In the genomic region with DNA sequence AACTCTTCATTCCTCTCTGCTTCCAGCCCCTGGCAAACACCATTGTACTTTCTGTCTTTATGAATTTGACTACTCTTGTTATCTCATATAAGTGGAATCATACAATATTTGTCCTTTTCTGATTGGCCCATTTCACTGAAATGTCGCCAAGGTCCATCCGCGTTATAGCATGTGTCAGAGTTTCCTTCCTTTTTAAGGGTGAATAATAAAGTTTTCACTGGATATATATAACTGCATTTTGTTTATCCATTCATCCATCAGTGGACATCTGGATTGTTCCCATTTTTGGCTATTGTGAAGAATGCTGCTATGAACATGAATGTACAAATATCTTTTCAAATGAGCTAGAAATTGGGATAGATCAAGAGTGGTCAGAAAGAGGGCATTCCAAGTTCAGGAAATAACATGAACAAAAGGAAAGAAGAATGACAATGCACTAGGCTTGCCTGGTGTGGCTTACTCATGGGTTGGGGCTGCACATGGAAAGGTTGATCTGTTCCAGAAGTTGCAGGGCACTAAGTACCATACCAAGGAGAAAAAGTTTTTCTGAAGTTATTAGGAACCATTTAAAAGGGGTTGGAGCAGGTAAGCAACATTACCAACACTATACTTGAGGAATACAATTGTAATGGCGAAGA, we compare ENCODE assay signal across 13 cellular contexts. TPM values are rescaled to one million over a fixed set of nuclear protein-coding genes. Genes with fewer than 3 reads are reported as not detected.
A peak's percentile ranks its signal among the peaks of the same experiment; 100 is the strongest.
DNase-seq lines count a peak whose midpoint lies in the region; ATAC-seq, FAIRE-seq and TF ChIP-seq lines count a peak whose summit lies in the region.
"Had no signal": no experiment of that assay in that cellular context is flagged by ENCODE, and none has a peak within 500 bp of the region (broad histone marks: within the 10 kb centered on the region; RNA-seq: fewer than 3 reads in every experiment).

No MANE protein-coding gene starts in this region.

- dilution Hi-C loops in endothelial cell of umbilical vein (cut with MboI; ENCODE audit: extremely low pct_ligation_motif_present, low sequenced_read_pairs): no loop called here

- no peak overlapping the region for H4K8ac ChIP-seq in mesendoderm (ENCODE audit: low read depth, low read length)

- H2AFZ ChIP-seq in SK-N-SH (ENCODE audit: low read depth) (peak overlapping the region; percentile 11; the same call in 1 of the 2 replicates), endothelial cell of umbilical vein (ENCODE audit: low read depth, low read length) (peak overlapping the region; percentile 8)

- H3K79me2 ChIP-seq in SK-N-SH (ENCODE audit: insufficient read depth) (no peaks in the 10 kb centered on the region), endothelial cell of umbilical vein (ENCODE audit: control insufficient read depth, insufficient read depth, low read length) (no peaks in the 10 kb centered on the region), mesendoderm (ENCODE audit: control insufficient read depth, insufficient read depth, low read length) (no peaks in the 10 kb centered on the region)

- no peaks in the 10 kb centered on the region for H3K27me3 ChIP-seq in SK-N-SH (ENCODE audit: insufficient read depth)
- H3K27me3 ChIP-seq in endothelial cell of umbilical vein (ENCODE audit: control insufficient read depth in 2 of 2, insufficient read depth in 2 of 2, low read length in 2 of 2): no peaks in the 10 kb centered on the region
- H3K27me3 ChIP-seq in mesendoderm (ENCODE audit: insufficient read depth, low read length, poor library complexity): no peaks in the 10 kb centered on the region

- no peak for TF ChIP-seq RAD21 in SK-N-SH (IDR thresholded peaks at IDR 0.05; ENCODE audit: low read length)

- H3K23ac ChIP-seq in mesendoderm (ENCODE audit: low read length): peak overlapping the region; percentile 16

- H3K4me1 ChIP-seq in SK-N-SH (ENCODE audit: control insufficient read depth in 1 of 2, insufficient read depth in 2 of 2, low read depth in 1 of 2, low read length in 1 of 2) (0 out of 4 replicates have a peak, but pooled peaks cover 0 to 3% of the 10 kb centered on the region in 2 experiments), endothelial cell of umbilical vein (ENCODE audit: control insufficient read depth, extremely low read depth, insufficient read depth, low read length) (peaks cover 28% of the 10 kb centered on the region), mesendoderm (ENCODE audit: control insufficient read depth, low read depth, low read length) (no peaks in the 10 kb centered on the region)

- H3K79me1 ChIP-seq in mesendoderm (ENCODE audit: low read length): no peaks in the 10 kb centered on the region

- no peak overlapping the region for H4K5ac ChIP-seq in mesendoderm (ENCODE audit: low read length)

- H3K4me2 ChIP-seq in SK-N-SH: no peak overlapping the region
- peak overlapping the region; percentile 71 for H3K4me2 ChIP-seq in endothelial cell of umbilical vein (ENCODE audit: insufficient read depth, low read length)
- H3K4me2 ChIP-seq in mesendoderm (ENCODE audit: low read length): no peak overlapping the region

- H3K4me1 Mint-ChIP-seq in progenitor cell of endocrine pancreas (ENCODE audit: low read depth): peaks cover 11% of the 10 kb centered on the region

- H2BK5ac ChIP-seq in mesendoderm (ENCODE audit: low read length): no peak overlapping the region

- no TSS peak for BruUV-seq in endothelial cell of umbilical vein (replicated peaks; lab: Mats Ljungman, UMichigan)

- H3K18ac ChIP-seq in mesendoderm (ENCODE audit: low read length): no peak overlapping the region

- DNase-seq in SK-N-SH: no peak
- DNase-seq in endothelial cell of umbilical vein (ENCODE audit: low read depth, low spot score): peak; percentile 96
- no peak for DNase-seq in mesendoderm
- no peak for DNase-seq in GDM1 (lab: John Stamatoyannopoulos, UW)
- DNase-seq in progenitor cell of endocrine pancreas (ENCODE audit: low spot score, unreplicated experiment): no peak
- DNase-seq: CD4-positive, CD25-positive, alpha-beta regulatory T cell; DMS53; GM23248 had no signal

- H3K4me3 ChIP-seq in SK-N-SH (ENCODE audit: low read depth in 2 of 2, low read length in 1 of 2) (no peak overlapping the region), endothelial cell of umbilical vein (replicated peaks in 1 of 3; ENCODE audit: insufficient read depth in 1 of 3, low read depth in 1 of 3, low read length in 3 of 3) (peak overlapping the region in 1 of 3 experiments; percentile 3), mesendoderm (ENCODE audit: low read length) (no peak overlapping the region)
- H3K4me3 ChIP-seq: GM23248 had no signal

- no peaks in the 10 kb centered on the region for H3K36me3 ChIP-seq in SK-N-SH (replicated peaks in 1 of 2; ENCODE audit: control insufficient read depth in 1 of 2, insufficient read depth in 2 of 2, low read length in 1 of 2)
- no peaks in the 10 kb centered on the region for H3K36me3 ChIP-seq in endothelial cell of umbilical vein (ENCODE audit: control insufficient read depth in 2 of 2, extremely low read depth in 1 of 2, insufficient read depth in 2 of 2, low read length in 2 of 2)
- H3K36me3 ChIP-seq in mesendoderm (ENCODE audit: control insufficient read depth, insufficient read depth, low read length): no peaks in the 10 kb centered on the region

- no peaks in the 10 kb centered on the region for H3K9me2 ChIP-seq in SK-N-SH

- CTCF ChIA-PET in SK-N-SH (lab: Yijun Ruan, JAX): no interaction called here
- CTCF ChIA-PET in endothelial cell of umbilical vein (lab: Charles Lee): interaction anchor here (0.6 to 1.8 kb wide), 3 partner anchors 12 to 16 kb away, joined by 3 to 7 read pairs (median 5); no protein-coding TSS in a partner anchor

- H2BK15ac ChIP-seq in mesendoderm (replicated peaks; ENCODE audit: low read depth): no peak overlapping the region

- H3K9me1 ChIP-seq in endothelial cell of umbilical vein (replicated peaks; ENCODE audit: control insufficient read depth, extremely low read depth, insufficient read depth, low read length): no peaks in the 10 kb centered on the region

- no peak overlapping the region for H3K9ac ChIP-seq in SK-N-SH
- H3K9ac ChIP-seq in endothelial cell of umbilical vein (replicated peaks; ENCODE audit: extremely low read depth, insufficient read depth, low read length): peak overlapping the region; percentile 74
- no peak overlapping the region for H3K9ac ChIP-seq in mesendoderm (ENCODE audit: low read length)
- H3K9ac ChIP-seq: GM23248 had no signal

- TF ChIP-seq POLR2A in endothelial cell of umbilical vein (IDR thresholded peaks at IDR 0.05; ENCODE audit: low read depth, low read length): peak; percentile 72

- H2AK5ac ChIP-seq in mesendoderm (ENCODE audit: low read length): no peak overlapping the region

- ATAC-seq in SK-N-SH treated with all-trans-retinoic acid at 6 μM for 48 hours (no peak), HG03521 (IDR thresholded peaks at IDR 0.05; ENCODE audit: unreplicated experiment) (no peak)
- ATAC-seq: HCT116 had no signal

- H3K9me3 ChIP-seq in SK-N-SH: no peaks in the 10 kb centered on the region
- H3K9me3 ChIP-seq in endothelial cell of umbilical vein (replicated peaks; ENCODE audit: control insufficient read depth, insufficient read depth, low read length): no peaks in the 10 kb centered on the region

- no peak overlapping the region for H3K4ac ChIP-seq in mesendoderm (ENCODE audit: low read depth, low read length)

- POLR2A ChIA-PET in SK-N-SH (lab: Yijun Ruan, JAX) (no interaction called here), endothelial cell of umbilical vein (lab: Charles Lee) (no interaction called here)

- no peak overlapping the region for H3K56ac ChIP-seq in mesendoderm (ENCODE audit: low read length)

- H4K20me1 ChIP-seq in SK-N-SH (ENCODE audit: insufficient read depth) (no peaks in the 10 kb centered on the region), endothelial cell of umbilical vein (replicated peaks; ENCODE audit: control insufficient read depth, extremely low read depth, insufficient read depth, low read length) (no peaks in the 10 kb centered on the region)

- intact Hi-C loops in endothelial cell of umbilical vein (cut with micrococcal nuclease): loop anchor here (1.0 to 5.0 kb wide), 4 partner anchors 10 to 594 kb away; a partner anchor contains a TSS

- H2BK120ac ChIP-seq in mesendoderm (ENCODE audit: low read depth, low read length): no peak overlapping the region

- H3K27ac ChIP-seq in SK-N-SH (ENCODE audit: low read depth in 2 of 2, low read length in 1 of 2) (no peak overlapping the region), endothelial cell of umbilical vein (ENCODE audit: insufficient read depth, low read depth, low read length) (peak overlapping the region; percentile 94), mesendoderm (ENCODE audit: low read depth, low read length) (no peak overlapping the region)
- H3K27ac ChIP-seq: 22Rv1, GM23248 had no signal

- FAIRE-seq in endothelial cell of umbilical vein (lab: Jason Lieb, UNC): peak; percentile 98
- FAIRE-seq: H54 had no signal

- peaks cover 56% of the 10 kb centered on the region for H3K27me3 Mint-ChIP-seq in progenitor cell of endocrine pancreas

- H3K4me3 Mint-ChIP-seq in progenitor cell of endocrine pancreas (ENCODE audit: low read depth): no peak overlapping the region
- H3K4me3 Mint-ChIP-seq: CD4-positive, CD25-positive, alpha-beta regulatory T cell had no signal

- TF ChIP-seq CTCF in SK-N-SH (IDR thresholded peaks at IDR 0.05): no peak
- TF ChIP-seq CTCF in endothelial cell of umbilical vein (IDR thresholded peaks at IDR 0.05; ENCODE audit: extremely low read depth in 1 of 2, insufficient read depth in 1 of 2, low read depth in 1 of 2, low read length in 2 of 2): no peak
- no peak for TF ChIP-seq CTCF in progenitor cell of endocrine pancreas (IDR thresholded peaks at IDR 0.05; ENCODE audit: unreplicated experiment)

- no peaks in the 10 kb centered on the region for H3K36me3 Mint-ChIP-seq in progenitor cell of endocrine pancreas (ENCODE audit: insufficient read depth)
- H3K36me3 Mint-ChIP-seq: CD4-positive, CD25-positive, alpha-beta regulatory T cell had no signal

- 63% methylated on average over 4 of the region's 4 CpGs for WGBS in SK-N-SH (ENCODE audit: low lambda C conversion rate)
- WGBS in mesendoderm (ENCODE audit: extremely low coverage, insufficient coverage, low lambda C conversion rate): no CpG with 5 or more reads among the region's 4 CpGs

- no peak for TF ChIP-seq EP300 in SK-N-SH (IDR thresholded peaks at IDR 0.05; ENCODE audit: borderline replicate concordance in 1 of 2, low read depth in 1 of 2, low read length in 1 of 2)

- H3F3A ChIP-seq in SK-N-SH (replicated peaks; ENCODE audit: insufficient read depth): no peaks in the 10 kb centered on the region

- no peak overlapping the region for H3K27ac Mint-ChIP-seq in progenitor cell of endocrine pancreas
- H3K27ac Mint-ChIP-seq: CD4-positive, CD25-positive, alpha-beta regulatory T cell had no signal

- no peaks in the 10 kb centered on the region for H3K9me3 Mint-ChIP-seq in progenitor cell of endocrine pancreas (ENCODE audit: low read depth)

RNA-seq across cellular contexts. Expression of a gene that starts 10.0 kb away (rescaled TPM):
- polyA plus RNA-seq in SK-N-SH (2012; rRNA removed) (12.6 and 13.6 TPM in 2 replicates), endothelial cell of umbilical vein (17.0 and 26.5 TPM in 2 replicates)
- polyA plus RNA-seq in SK-N-SH (2012; cell fraction: cytosol; rRNA removed): 15.8 and 19.2 TPM in 2 replicates
- polyA plus RNA-seq in SK-N-SH (2012; cell fraction: nucleus; rRNA removed): 11.0 and 28.7 TPM in 2 replicates
- total RNA-seq in endothelial cell of umbilical vein (77.1 and 86.1 TPM in 2 replicates), progenitor cell of endocrine pancreas (30.3 and 35.5 TPM in 2 replicates)
- 25.9 and 27.1 TPM in 2 replicates for polyA plus RNA-seq in endothelial cell of umbilical vein (2011; cell fraction: cytosol; rRNA removed)
- polyA plus RNA-seq in endothelial cell of umbilical vein (2011; cell fraction: nucleus; rRNA removed): 70.4 and 91.2 TPM in 2 replicates
- polyA plus RNA-seq in endothelial cell of umbilical vein (2012): 42.5 and 44.9 TPM in 2 replicates
- 63.5 and 70.3 TPM in 2 replicates for polyA minus RNA-seq in endothelial cell of umbilical vein
- polyA minus RNA-seq in endothelial cell of umbilical vein (2011; cell fraction: cytosol; rRNA and poly(A)+ RNA removed): 1.1 TPM
- polyA minus RNA-seq in endothelial cell of umbilical vein (2011; cell fraction: nucleus; rRNA and poly(A)+ RNA removed): 98.3 and 114 TPM in 2 replicates
- 8.4 TPM for polyA plus RNA-seq in mesendoderm (2013, experiment 1 of 2)
- polyA plus RNA-seq in mesendoderm (2013, experiment 2 of 2): 8.1 TPM
